16 cellular contexts compared by ENCODE assay signal in the genomic region with DNA sequence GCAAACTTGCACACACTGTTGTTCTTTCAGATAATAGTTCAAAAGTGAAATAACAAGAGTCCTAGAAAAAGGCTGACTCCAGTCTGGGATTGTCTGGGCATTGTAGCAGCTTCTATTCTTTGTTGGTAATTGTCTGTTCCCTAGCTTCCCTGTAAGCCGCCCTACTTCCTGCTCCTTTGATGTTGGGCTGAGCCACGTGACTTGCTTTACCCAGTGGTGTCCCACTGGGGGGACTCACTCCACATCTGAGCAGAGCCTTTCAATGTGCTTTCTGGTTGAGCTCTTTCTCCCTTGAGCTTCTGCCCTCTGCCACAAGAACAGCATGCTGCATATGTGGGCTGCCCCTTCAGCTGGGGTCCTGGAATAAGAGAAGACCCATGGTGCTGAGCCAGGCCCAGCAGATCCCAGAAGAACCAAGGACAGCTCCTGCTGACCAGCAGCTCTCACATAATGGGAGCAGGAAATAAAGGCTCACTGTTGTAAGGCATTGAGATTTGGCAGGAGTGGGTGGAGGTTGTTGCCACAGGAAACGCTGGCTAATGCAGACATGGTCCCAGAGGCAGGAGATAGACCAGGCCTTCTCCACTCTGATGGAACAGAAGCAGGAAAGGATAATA.
DNase-seq lines count a peak whose midpoint lies in the region; ATAC-seq, FAIRE-seq and TF ChIP-seq lines count a peak whose summit lies in the region.
"Had no signal": no experiment of that assay in that cellular context is flagged by ENCODE, and none has a peak within 500 bp of the region (broad histone marks: within the 10 kb centered on the region; RNA-seq: fewer than 3 reads in every experiment).

No MANE protein-coding gene starts in this region.

- WGBS in K562 (ENCODE audit: insufficient coverage, low coverage, missing lambda C conversion rate): 0% methylated on average over 3 of the region's 3 CpGs
- no CpG with 5 or more reads among the region's 3 CpGs for WGBS in mesendoderm (ENCODE audit: extremely low coverage, insufficient coverage, low lambda C conversion rate)

- H3K79me2 ChIP-seq in DND-41 (ENCODE audit: insufficient read depth, low read length) (no peaks in the 10 kb centered on the region), HCT116 (ENCODE audit: insufficient read depth, low read length) (no peaks in the 10 kb centered on the region), K562 (ENCODE audit: control insufficient read depth, insufficient read depth, low read length) (no peaks in the 10 kb centered on the region), mesendoderm (ENCODE audit: control insufficient read depth, insufficient read depth, low read length) (no peaks in the 10 kb centered on the region)

- H2AFZ ChIP-seq in DND-41 (ENCODE audit: low read depth, low read length) (peak overlapping the region; percentile 57; the same call in 1 of the 2 replicates), HCT116 (ENCODE audit: low read depth, low read length, poor library complexity, severe bottlenecking) (no peak overlapping the region), K562 (ENCODE audit: low read depth, low read length) (no peak overlapping the region)

- no peak overlapping the region for H3K23ac ChIP-seq in mesendoderm (ENCODE audit: low read length)

- ATAC-seq in DND-41 (ENCODE audit: insufficient read depth, low read depth) (peak; percentile 85), HCT116 (no peak), K562 (no peak), HG03469 (IDR thresholded peaks at IDR 0.05; ENCODE audit: unreplicated experiment) (no peak)

- no peak for TF ChIP-seq RAD21 in HCT116 (IDR thresholded peaks at IDR 0.05; ENCODE audit: low read depth)
- no peak for TF ChIP-seq RAD21 in K562 (CRISPR knock-in tag; conservative IDR thresholded peaks at IDR 0.05 in 1 of 2, IDR thresholded peaks at IDR 0.05 in 1 of 2)

- no peaks in the 10 kb centered on the region for H3K9me1 ChIP-seq in K562 (ENCODE audit: control insufficient read depth, insufficient read depth, low read length)

- H4K20me1 ChIP-seq in DND-41 (ENCODE audit: insufficient read depth, low read length) (no peaks in the 10 kb centered on the region), HCT116 (ENCODE audit: insufficient read depth) (no peaks in the 10 kb centered on the region), K562 (replicated peaks; ENCODE audit: control insufficient read depth, insufficient read depth, low read length) (no peaks in the 10 kb centered on the region)

- H3K4me1 ChIP-seq in DND-41 (ENCODE audit: insufficient read depth, low read length) (peaks cover 5% of the 10 kb centered on the region; the same call in 1 of the 2 replicates), HCT116 (ENCODE audit: control insufficient read depth in 1 of 2, insufficient read depth in 2 of 2, low read length in 2 of 2) (no peaks in the 10 kb centered on the region), K562 (replicated peaks in 1 of 2; ENCODE audit: control insufficient read depth in 2 of 2, insufficient read depth in 2 of 2, low read length in 2 of 2) (no peaks in the 10 kb centered on the region), mesendoderm (ENCODE audit: control insufficient read depth, low read depth, low read length) (no peaks in the 10 kb centered on the region)
- H3K4me1 ChIP-seq: BE2C, HAP-1 had no signal

- H3K4ac ChIP-seq in mesendoderm (ENCODE audit: low read depth, low read length): no peak overlapping the region

- H3K79me1 ChIP-seq in mesendoderm (ENCODE audit: low read length): no peaks in the 10 kb centered on the region

- no peak overlapping the region for H2BK120ac ChIP-seq in mesendoderm (ENCODE audit: low read depth, low read length)

- H3K4me2 ChIP-seq in DND-41 (ENCODE audit: insufficient read depth, low read length) (no peak overlapping the region), HCT116 (ENCODE audit: low read length) (no peak overlapping the region), K562 (ENCODE audit: insufficient read depth, low read length) (no peak overlapping the region), mesendoderm (ENCODE audit: low read length) (no peak overlapping the region)

- POLR2A ChIA-PET in HCT116 (lab: Charles Lee) (no interaction called here), K562 (lab: Yijun Ruan, JAX) (interaction anchor here (0.8 to 0.9 kb wide), 3 partner anchors 9 to 253 kb away, joined by 3 read pairs; no protein-coding TSS in a partner anchor)

- no peak for TF ChIP-seq POLR2A in HCT116 (IDR thresholded peaks at IDR 0.05; ENCODE audit: borderline replicate concordance, extremely low read depth, insufficient read depth, insufficient read length)
- no peak for TF ChIP-seq POLR2A in K562 (conservative IDR thresholded peaks at IDR 0.05)

- no peak for FAIRE-seq in K562 (lab: Jason Lieb, UNC)
- FAIRE-seq: GM18507 had no signal

- H3K27ac ChIP-seq in DND-41 (ENCODE audit: low read length) (no peak overlapping the region), HCT116 (ENCODE audit: low read depth, low read length) (no peak overlapping the region), K562 (ENCODE audit: extremely low read depth, low read depth, low read length) (no peak overlapping the region), mesendoderm (ENCODE audit: low read depth, low read length) (no peak overlapping the region), coronary artery (no peak overlapping the region), substantia nigra (ENCODE audit: low read depth, low read length, poor library complexity, severe bottlenecking) (no peak overlapping the region)

- no peak overlapping the region for H3K18ac ChIP-seq in mesendoderm (ENCODE audit: low read length)

- RAD21 ChIA-PET in HCT116 (lab: Charles Lee; ENCODE audit: low non-redundant PET in 1 of 2, low total read pairs in 2 of 2, uncharacterized antibody in 2 of 2, unreplicated experiment in 2 of 2): no interaction called here

- H3K56ac ChIP-seq in mesendoderm (ENCODE audit: low read length): no peak overlapping the region

- in situ Hi-C loops in K562 (cut with MboI): no loop called here

- H3K9ac ChIP-seq in DND-41 (ENCODE audit: low read depth, low read length) (no peak overlapping the region), HCT116 (ENCODE audit: low read length) (no peak overlapping the region), K562 (ENCODE audit: insufficient read depth in 1 of 2, low read depth in 2 of 2, low read length in 2 of 2) (no peak overlapping the region), mesendoderm (ENCODE audit: low read length) (no peak overlapping the region)

- H4K5ac ChIP-seq in mesendoderm (ENCODE audit: low read length): no peak overlapping the region

- H3K36me3 ChIP-seq in DND-41 (ENCODE audit: insufficient read depth, low read length) (no peaks in the 10 kb centered on the region), HCT116 (ENCODE audit: control insufficient read depth in 1 of 2, insufficient read depth in 2 of 2, low read length in 2 of 2) (no peaks in the 10 kb centered on the region), K562 (ENCODE audit: control insufficient read depth, insufficient read depth, low read length) (no peaks in the 10 kb centered on the region), mesendoderm (ENCODE audit: control insufficient read depth, insufficient read depth, low read length) (no peaks in the 10 kb centered on the region)
- H3K36me3 ChIP-seq: BE2C, HAP-1 had no signal

- H3K9me3 ChIP-seq in DND-41 (ENCODE audit: insufficient read depth, low read length, severe bottlenecking) (no peaks in the 10 kb centered on the region), HCT116 (ENCODE audit: control insufficient read depth in 1 of 2, insufficient read depth in 1 of 2, low read depth in 1 of 2, low read length in 2 of 2) (no peaks in the 10 kb centered on the region), K562 (replicated peaks; ENCODE audit: control insufficient read depth, insufficient read depth, low read depth, low read length) (no peaks in the 10 kb centered on the region)
- H3K9me3 ChIP-seq: BE2C, HAP-1 had no signal

- no peaks in the 10 kb centered on the region for H3K9me2 ChIP-seq in HCT116 (ENCODE audit: insufficient read depth)

- peak; percentile 49 for DNase-seq in DND-41
- DNase-seq in HCT116 (ENCODE audit: low read depth, low spot score): no peak
- DNase-seq in K562 (ENCODE audit: extremely low read depth in 1 of 4, low spot score in 3 of 4): no peak
- DNase-seq in mesendoderm: peak; percentile 48
- no peak for DNase-seq in coronary artery (ENCODE audit: low spot score)
- DNase-seq in substantia nigra (lab: John Stamatoyannopoulos, UW): no peak
- DNase-seq: BE2C; CD8-positive, alpha-beta memory T cell; KG1; NCI-H1092; NCI-H187; NCI-H510A; SIG-M5 had no signal

- no peak overlapping the region for H2BK15ac ChIP-seq in mesendoderm (replicated peaks; ENCODE audit: low read depth)

- H3K4me3 ChIP-seq in DND-41 (ENCODE audit: low read depth in 1 of 2, low read length in 2 of 2) (no peak overlapping the region), HCT116 (replicated peaks in 1 of 2; ENCODE audit: low read depth in 1 of 2, low read length in 2 of 2) (no peak overlapping the region), K562 (no peak overlapping the region), mesendoderm (ENCODE audit: low read length) (no peak overlapping the region), coronary artery (no peak overlapping the region)
- H3K4me3 ChIP-seq: HAP-1 had no signal

- H3K27me3 ChIP-seq in DND-41 (ENCODE audit: insufficient read depth, low read length, poor library complexity) (no peaks in the 10 kb centered on the region), HCT116 (ENCODE audit: insufficient read depth, low read length) (peaks cover 4% of the 10 kb centered on the region; the same call in 1 of the 2 replicates), K562 (ENCODE audit: control insufficient read depth in 2 of 2, insufficient read depth in 2 of 2, low read length in 2 of 2) (peaks cover 0 to 6% of the 10 kb centered on the region in 2 experiments; a peak in 1 of 5 replicates), mesendoderm (ENCODE audit: insufficient read depth, low read length, poor library complexity) (no peaks in the 10 kb centered on the region)
- H3K27me3 ChIP-seq: BE2C had no signal

- intact Hi-C loops in HCT116 (cut with micrococcal nuclease): no loop called here
- intact Hi-C loops in K562 (cut with micrococcal nuclease): no loop called here

- CTCF ChIA-PET in HCT116 (lab: Charles Lee): no interaction called here
- CTCF ChIA-PET in K562 (lab: Yijun Ruan, JAX; ENCODE audit: low intra/inter-chr PET ratio): no interaction called here

- no TSS peak for BruUV-seq in HCT116 (replicated peaks; lab: Mats Ljungman, UMichigan)
- no TSS peak for BruUV-seq in K562 (replicated peaks; lab: Mats Ljungman, UMichigan)

- no peak overlapping the region for H2BK5ac ChIP-seq in mesendoderm (ENCODE audit: low read length)

- TF ChIP-seq CTCF in DND-41 (IDR thresholded peaks at IDR 0.05; ENCODE audit: borderline replicate concordance, extremely low read depth, low read length, poor library complexity, severe bottlenecking) (no peak), HCT116 (IDR thresholded peaks at IDR 0.05 in 2 of 3, conservative IDR thresholded peaks at IDR 0.05 in 1 of 3; ENCODE audit: borderline replicate concordance in 1 of 3, insufficient read depth in 1 of 3, low read depth in 2 of 3, low read length in 2 of 3) (no peak), K562 (IDR thresholded peaks at IDR 0.05 in 2 of 3, conservative IDR thresholded peaks at IDR 0.05 in 1 of 3; ENCODE audit: insufficient read depth in 2 of 3, low read depth in 1 of 3, low read length in 3 of 3) (no peak), coronary artery (IDR thresholded peaks at IDR 0.05) (no peak)

- H4K8ac ChIP-seq in mesendoderm (ENCODE audit: low read depth, low read length): no peak overlapping the region

- H2AK5ac ChIP-seq in mesendoderm (ENCODE audit: low read length): no peak overlapping the region

- no peak for TF ChIP-seq EP300 in K562 (IDR thresholded peaks at IDR 0.05; ENCODE audit: low read length)

Comparison
In these comparisons a context has a peak if more than half of its experiments do, and no peak if none do; other contexts are left out.
1. DNase-seq: peak in DND-41 (single experiment) and mesendoderm (single experiment); none in HCT116 (single experiment), K562 (0 of 4), coronary artery (single experiment) and substantia nigra (0 of 49).